In the genomic region with DNA sequence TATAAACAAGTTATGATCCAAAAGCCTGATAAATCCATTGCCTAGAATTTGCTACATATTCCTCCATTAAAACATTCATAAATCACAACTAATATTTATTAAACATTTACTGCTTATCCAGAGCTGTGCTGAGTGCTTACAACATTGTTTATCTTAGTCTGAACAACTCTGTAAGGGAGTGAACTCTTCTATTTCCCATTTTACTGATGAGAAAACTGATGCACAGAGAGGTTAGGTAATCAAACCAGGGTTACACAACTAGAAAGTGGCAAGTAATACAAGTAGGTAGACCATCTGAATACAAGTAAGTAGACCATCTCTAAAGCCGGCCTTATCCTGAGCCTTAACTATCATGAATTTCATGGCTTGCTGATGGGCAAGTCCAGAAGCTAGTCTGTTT, we compare ENCODE assay signal across 31 cellular contexts.
"Had no signal": no experiment of that assay in that cellular context is flagged by ENCODE, and none has a peak within 500 bp of the region (broad histone marks: within the 10 kb centered on the region; RNA-seq: fewer than 3 reads in every experiment).

No MANE protein-coding gene starts in this region.

- H2AFZ ChIP-seq: PC-9 had no signal

- H3K36me3 ChIP-seq: brain microvascular endothelial cell, SJCRH30, WERI-Rb-1 had no signal

- ATAC-seq: activated CD8-positive, alpha-beta memory T cell treated with anti-CD3 and anti-CD28 coated beads, Interleukin-2, amount 10 ng/mL, durations not matched to agents 7 days and 5 days; activated naive CD8-positive, alpha-beta T cell treated with anti-CD3 and anti-CD28 coated beads, Interleukin-2, amount 50 U/mL, for 24 hours; Right ventricle myocardium inferior; T-cell; T-helper 17 cell had no signal

- H3K27ac ChIP-seq: brain microvascular endothelial cell, KMS-11, PC-9, RWPE1, SJCRH30, SK-N-MC, WERI-Rb-1 had no signal

- DNase-seq: activated CD4-positive, alpha-beta memory T cell treated with anti-CD3 and anti-CD28 coated beads, Interleukin-2, amount 10 ng/mL, durations not matched to agents 7 days and 5 days; activated CD4-positive, alpha-beta T cell treated with anti-CD3 and anti-CD28 coated beads for 1 hour; activated CD4-positive, alpha-beta T cell treated with anti-CD3 and anti-CD28 coated beads for 48 hours; activated CD4-positive, CD25-positive, alpha-beta regulatory T cell; activated CD8-positive, alpha-beta memory T cell treated with anti-CD3 and anti-CD28 coated beads for 24 hours; activated CD8-positive, alpha-beta memory T cell treated with anti-CD3 and anti-CD28 coated beads, Interleukin-2, amount 10 ng/mL, durations not matched to agents 7 days and 5 days; activated CD8-positive, alpha-beta memory T cell treated with anti-CD3 and anti-CD28 coated beads, Interleukin-2, amount 50 U/mL, for 48 hours; activated effector memory CD4-positive, alpha-beta T cell treated with Interleukin-2 at 50 U/mL for 16 hours; activated naive CD4-positive, alpha-beta T cell treated with anti-CD3 and anti-CD28 coated beads, Interleukin-2, amount 10 ng/mL, durations not matched to agents 7 days and 5 days; activated naive CD8-positive, alpha-beta T cell treated with anti-CD3 and anti-CD28 coated beads, Interleukin-2, amount 50 U/mL, for 24 hours; activated T-cell treated with anti-CD3 and anti-CD28 coated beads, Interleukin-2, amount 50 U/mL, for 48 hours; aorta; brain microvascular endothelial cell; central memory CD4-positive, alpha-beta T cell; MM.1S; NCI-H1092; NCI-H1436 treated with DMSO at 0.1 percent for 48 hours; NCI-H1694 treated with DMSO at 0.1 percent for 48 hours; NCI-H2029; NCI-H345; NCI-H524 treated with DMSO at 0.1 percent for 48 hours; NK-92 treated with Interleukin-12 subunit alpha and Interleukin-12 subunit beta, amount 100 ng/mL, for 24 hours; PC-9; SJCRH30; T-cell; T-helper 17 cell; WERI-Rb-1 had no signal

- H3K4me2 ChIP-seq: KMS-11, PC-9 had no signal

- H3K9me3 ChIP-seq: SJCRH30 had no signal

- H3K9ac ChIP-seq: KMS-11 had no signal

- H3K4me3 ChIP-seq: PC-9, SJCRH30, SK-N-MC had no signal

- H3K27me3 ChIP-seq: brain microvascular endothelial cell, SJCRH30 had no signal

- H3K4me1 ChIP-seq: SJCRH30 had no signal
